Comparison of ENCODE assay signal across 9 cellular contexts in the genomic region with DNA sequence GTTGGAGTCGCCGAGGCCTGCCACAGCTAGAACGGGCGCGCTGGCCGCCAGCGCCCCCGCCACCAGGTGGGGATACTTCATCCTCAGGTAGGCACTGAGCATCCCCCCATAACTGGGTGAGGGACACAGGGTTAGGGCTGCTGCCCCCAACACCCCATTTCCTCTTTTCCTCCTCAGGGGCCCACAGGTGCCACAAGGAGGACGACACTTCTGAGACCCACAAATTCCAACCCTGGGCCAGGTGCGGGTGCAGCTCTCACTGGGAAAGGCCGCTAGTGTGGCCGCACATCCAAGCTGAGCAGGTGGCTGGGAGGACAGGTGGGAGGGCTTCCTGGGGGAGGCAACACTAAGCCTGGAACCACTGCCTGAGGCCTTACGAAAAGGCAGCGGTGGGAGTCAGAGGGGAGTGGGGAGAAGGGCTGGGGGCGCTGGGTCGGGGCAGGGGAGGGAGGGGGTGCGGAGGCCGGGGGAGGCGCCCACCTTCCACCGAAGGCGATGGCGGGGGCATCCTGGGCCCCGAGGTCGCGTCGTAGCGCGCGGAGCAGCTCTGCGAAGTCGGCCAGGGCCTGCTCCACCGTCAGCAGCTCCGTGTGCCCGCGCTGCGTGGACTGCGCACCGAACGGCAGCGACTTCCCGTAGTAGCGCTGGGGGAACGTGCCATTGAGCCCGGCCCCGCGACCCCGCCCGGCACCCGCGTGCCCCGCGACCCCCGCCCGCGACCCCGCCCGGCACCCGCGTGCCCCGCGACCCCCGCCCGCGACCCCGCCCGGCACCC. TPM values are rescaled to one million over a fixed set of nuclear protein-coding genes. Genes with fewer than 3 reads are reported as not detected.
DNase-seq lines count a peak whose midpoint lies in the region; ATAC-seq and TF ChIP-seq lines count a peak whose summit lies in the region.
"Had no signal": no experiment of that assay in that cellular context is flagged by ENCODE, and none has a peak within 500 bp of the region (broad histone marks: within the 10 kb centered on the region; RNA-seq: fewer than 3 reads in every experiment).

No MANE protein-coding gene starts in this region.

- H3K9me3 ChIP-seq in suprapubic skin, result no peaks in the 10 kb centered on the region

- peaks cover 22% of the 10 kb centered on the region for H3K4me1 ChIP-seq in suprapubic skin

- 100% methylated on average over 3 of the region's 66 CpGs for WGBS in suprapubic skin

- TF ChIP-seq EP300 in suprapubic skin (IDR thresholded peaks at IDR 0.05), result no peak

- peaks cover 3% of the 10 kb centered on the region for H3K27me3 ChIP-seq in suprapubic skin

- no peak for DNase-seq in activated CD4-positive, CD25-positive, alpha-beta regulatory T cell (lab: John Stamatoyannopoulos, UW)
- peak; percentile 26 to 39 for DNase-seq in activated CD4-positive, alpha-beta T cell treated with anti-CD3 and anti-CD28 coated beads for 4 hours
- no peak for DNase-seq in fibroblast of mammary gland (ENCODE audit: low read depth)
- DNase-seq in suprapubic skin (ENCODE audit: low spot score in 2 of 2), result peak in 1 of 2 donors; percentile 55
- no peak for DNase-seq in NCI-H2196 treated with DMSO at 0.1 percent for 48 hours (lab: John Stamatoyannopoulos, UW; ENCODE audit: unreplicated experiment)
- no peak for DNase-seq in GM19238 (ENCODE audit: insufficient read length, low spot score)
- no peak for DNase-seq in hepatic stellate cell (ENCODE audit: low spot score)
- DNase-seq: activated gamma-delta T cell treated with Interleukin-2 at 50 U/mL for 16 hours had no signal

- peaks cover 44% of the 10 kb centered on the region for H3K36me3 ChIP-seq in suprapubic skin

- H3K27ac ChIP-seq in suprapubic skin, result no peak overlapping the region

- peak; percentile 44 to 48 for ATAC-seq in activated CD4-positive, CD25-positive, alpha-beta regulatory T cell treated with anti-CD3 and anti-CD28 coated beads, Interleukin-2, amount 50 U/mL, for 24 hours

- no peak for TF ChIP-seq POLR2A in suprapubic skin (IDR thresholded peaks at IDR 0.05)

- no peak for TF ChIP-seq CTCF in fibroblast of mammary gland (conservative IDR thresholded peaks at IDR 0.05; ENCODE audit: control insufficient read depth, insufficient read depth, low read depth, low read length)
- TF ChIP-seq CTCF in suprapubic skin (IDR thresholded peaks at IDR 0.05), result no peak

- H3K4me3 ChIP-seq in fibroblast of mammary gland (ENCODE audit: control insufficient read depth, low read depth, low read length) (peak overlapping the region; percentile 10), suprapubic skin (peak overlapping the region; percentile 88)

RNA-seq across cellular contexts. Expression of a gene that starts 1.0 kb away (rescaled TPM):
- 100 to 1,000 TPM in 2 of 4 donors, 10 to 100 TPM in 2; 71.4 to 139 (median 96.5) TPM for total RNA-seq in suprapubic skin

RNA-seq across cellular contexts. Expression of a gene that starts 25.4 kb away (rescaled TPM):
- under 1 TPM in 3 of 4 donors, not detected in 1; 0.16 to 0.25 (median 0.16) TPM for total RNA-seq in suprapubic skin

RNA-seq across cellular contexts. Expression of a gene that starts 26.8 kb away (rescaled TPM):
- 10 to 100 TPM; 52.1 to 99.2 (median 63.1) TPM for total RNA-seq in suprapubic skin

RNA-seq across cellular contexts. Expression of a gene that starts 36.3 kb away (rescaled TPM):
- 10 to 100 TPM in 1 of 4 donors, 1 to 10 TPM in 3; 5.0 to 10.1 (median 6.8) TPM for total RNA-seq in suprapubic skin

RNA-seq across cellular contexts. Expression of a gene that starts 43.2 kb away (rescaled TPM):
- 10 to 100 TPM in 3 of 4 donors, 1 to 10 TPM in 1; 8.2 to 13.6 (median 13.3) TPM for total RNA-seq in suprapubic skin

Comparison
In these comparisons a context has a peak if more than half of its experiments do, and no peak if none do; other contexts are left out.
1. DNase-seq: peak in activated CD4-positive, alpha-beta T cell treated with anti-CD3 and anti-CD28 coated beads for 4 hours (2 of 2); none in activated CD4-positive, CD25-positive, alpha-beta regulatory T cell (0 of 4), fibroblast of mammary gland (single experiment), NCI-H2196 treated with DMSO at 0.1 percent for 48 hours (single experiment), GM19238 (single experiment) and hepatic stellate cell (single experiment).